In genomic region chr4:86593726-86594558, GRCh38 we compare ENCODE assay signal across 9 cellular contexts. TPM values are rescaled to one million over a fixed set of nuclear protein-coding genes. Genes with fewer than 3 reads are reported as not detected.
A peak's percentile ranks its signal among the peaks of the same experiment; 100 is the strongest.
DNase-seq lines count a peak whose midpoint lies in the region; ATAC-seq and TF ChIP-seq lines count a peak whose summit lies in the region.
"Had no signal": no experiment of that assay in that cellular context is flagged by ENCODE, and none has a peak within 500 bp of the region (broad histone marks: within the 10 kb centered on the region; RNA-seq: fewer than 3 reads in every experiment).

A gene with protein sequence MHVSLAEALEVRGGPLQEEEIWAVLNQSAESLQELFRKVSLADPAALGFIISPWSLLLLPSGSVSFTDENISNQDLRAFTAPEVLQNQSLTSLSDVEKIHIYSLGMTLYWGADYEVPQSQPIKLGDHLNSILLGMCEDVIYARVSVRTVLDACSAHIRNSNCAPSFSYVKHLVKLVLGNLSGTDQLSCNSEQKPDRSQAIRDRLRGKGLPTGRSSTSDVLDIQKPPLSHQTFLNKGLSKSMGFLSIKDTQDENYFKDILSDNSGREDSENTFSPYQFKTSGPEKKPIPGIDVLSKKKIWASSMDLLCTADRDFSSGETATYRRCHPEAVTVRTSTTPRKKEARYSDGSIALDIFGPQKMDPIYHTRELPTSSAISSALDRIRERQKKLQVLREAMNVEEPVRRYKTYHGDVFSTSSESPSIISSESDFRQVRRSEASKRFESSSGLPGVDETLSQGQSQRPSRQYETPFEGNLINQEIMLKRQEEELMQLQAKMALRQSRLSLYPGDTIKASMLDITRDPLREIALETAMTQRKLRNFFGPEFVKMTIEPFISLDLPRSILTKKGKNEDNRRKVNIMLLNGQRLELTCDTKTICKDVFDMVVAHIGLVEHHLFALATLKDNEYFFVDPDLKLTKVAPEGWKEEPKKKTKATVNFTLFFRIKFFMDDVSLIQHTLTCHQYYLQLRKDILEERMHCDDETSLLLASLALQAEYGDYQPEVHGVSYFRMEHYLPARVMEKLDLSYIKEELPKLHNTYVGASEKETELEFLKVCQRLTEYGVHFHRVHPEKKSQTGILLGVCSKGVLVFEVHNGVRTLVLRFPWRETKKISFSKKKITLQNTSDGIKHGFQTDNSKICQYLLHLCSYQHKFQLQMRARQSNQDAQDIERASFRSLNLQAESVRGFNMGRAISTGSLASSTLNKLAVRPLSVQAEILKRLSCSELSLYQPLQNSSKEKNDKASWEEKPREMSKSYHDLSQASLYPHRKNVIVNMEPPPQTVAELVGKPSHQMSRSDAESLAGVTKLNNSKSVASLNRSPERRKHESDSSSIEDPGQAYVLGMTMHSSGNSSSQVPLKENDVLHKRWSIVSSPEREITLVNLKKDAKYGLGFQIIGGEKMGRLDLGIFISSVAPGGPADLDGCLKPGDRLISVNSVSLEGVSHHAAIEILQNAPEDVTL (N-terminal part only) (plus strand): TSS chr4:86594315. CDS start chr4:86635257, 40,942 bp downstream.

- H3K4me3 ChIP-seq in duodenal mucosa (ENCODE audit: low read depth in 1 of 2, low read length in 2 of 2) (peak within 1 kb of the TSS; percentile 67 to 79), liver (ENCODE audit: low read depth in 1 of 3, low read length in 3 of 3) (peak within 1 kb of the TSS; percentile 24 to 59 (median 53))

- peak within 1 kb of the TSS; percentile 8 to 16 for H3K9ac ChIP-seq in duodenal mucosa (ENCODE audit: low read depth in 1 of 2, low read length in 2 of 2)
- peak within 1 kb of the TSS in 1 of 2 donors; percentile 29 for H3K9ac ChIP-seq in liver (ENCODE audit: low read depth in 1 of 2, low read length in 2 of 2)

- peak; percentile 97 for ATAC-seq in HG03159 (IDR thresholded peaks at IDR 0.05; ENCODE audit: unreplicated experiment)

- H3K9me3 ChIP-seq in duodenal mucosa (ENCODE audit: control insufficient read depth in 1 of 2, low read length in 2 of 2) (no peaks in the 10 kb centered on the region), liver (ENCODE audit: control insufficient read depth in 4 of 4, low read length in 3 of 4) (peaks cover 0 to 1% (median 0%) of the 10 kb centered on the region in 4 donors)

- in situ Hi-C loops in GM18951 (cut with MboI; ENCODE audit: low sequenced_read_pairs, unreplicated experiment), result no loop called here

- peaks cover 8 to 28% of the 10 kb centered on the region in 2 donors for H3K27me3 ChIP-seq in duodenal mucosa (ENCODE audit: control insufficient read depth in 1 of 2, insufficient read depth in 2 of 2, low read length in 2 of 2)
- peaks cover 0 to 5% (median 1%) of the 10 kb centered on the region in 4 donors for H3K27me3 ChIP-seq in liver (ENCODE audit: control insufficient read depth in 4 of 4, insufficient read depth in 4 of 4, low read length in 3 of 4)

- H3K27ac ChIP-seq in duodenal mucosa (ENCODE audit: low read depth, low read length), result peak within 1 kb of the TSS; percentile 58
- peak within 1 kb of the TSS; percentile 27 to 62 for H3K27ac ChIP-seq in liver (ENCODE audit: low read depth in 1 of 2, low read length in 2 of 2)
- H3K27ac ChIP-seq: HL-60 had no signal

- no peak for TF ChIP-seq CTCF in liver (IDR thresholded peaks at IDR 0.05; ENCODE audit: low read depth, low read length, missing input control)

- peak in 1 of 2 donors; percentile 22 for TF ChIP-seq RAD21 in liver (IDR thresholded peaks at IDR 0.05)

- H3K4me1 ChIP-seq in duodenal mucosa (ENCODE audit: control insufficient read depth in 1 of 2, insufficient read depth in 2 of 2, low read length in 2 of 2) (peaks cover 0 to 5% of the 10 kb centered on the region in 2 donors), liver (ENCODE audit: control insufficient read depth in 4 of 4, insufficient read depth in 4 of 4, low read length in 3 of 4) (peaks cover 6 to 15% (median 12%) of the 10 kb centered on the region in 4 donors)

- DNase-seq in AG08395 (ENCODE audit: low spot score) (peak; percentile 98), NCI-H460 (ENCODE audit: extremely low read depth, low read depth) (peak; percentile 96)
- peak; percentile 29 to 38 for DNase-seq in activated CD4-positive, alpha-beta T cell treated with anti-CD3 and anti-CD28 coated beads, Interleukin-2, amount 50 U/mL, for 24 hours (ENCODE audit: low read depth in 1 of 2, low spot score in 1 of 2)
- peak; percentile 31 for DNase-seq in stimulated activated CD4-positive, alpha-beta T cell treated with anti-CD3 and anti-CD28 coated beads, Interleukin-2, amount 100 ng/mL, for 4 hours (ENCODE audit: low read depth)

- WGBS in liver, result 5% methylated on average over 59 of the region's 59 CpGs

- peak; percentile 55 for TF ChIP-seq POLR2A in GM18951 (IDR thresholded peaks at IDR 0.05; ENCODE audit: extremely low read depth, insufficient read depth, insufficient read length)

- H3K36me3 ChIP-seq in duodenal mucosa (ENCODE audit: control insufficient read depth in 1 of 2, insufficient read depth in 2 of 2, low read length in 2 of 2), result no peaks in the 10 kb centered on the region
- no peaks in the 10 kb centered on the region for H3K36me3 ChIP-seq in liver (ENCODE audit: control insufficient read depth in 4 of 4, insufficient read depth in 3 of 4, low read depth in 1 of 4, low read length in 3 of 4)

TF ChIP-seq in liver, 16 proteins besides CTCF, POLR2A, EP300 and RAD21:
- TF ChIP-seq TAF1 (conservative IDR thresholded peaks at IDR 0.05), result no peak
- peak; percentile 56 for TF ChIP-seq SP1 (IDR thresholded peaks at IDR 0.05)
- TF ChIP-seq RXRA (IDR thresholded peaks at IDR 0.05), result peak; percentile 68 to 74
- TF ChIP-seq NR2F2 (IDR thresholded peaks at IDR 0.05), result peak; percentile 63
- no peak for TF ChIP-seq GABPA (IDR thresholded peaks at IDR 0.05 in 1 of 2, conservative IDR thresholded peaks at IDR 0.05 in 1 of 2)

RNA-seq across cellular contexts. Expression of the gene that starts here (rescaled TPM):
- 11.3 and 12.6 TPM in 2 replicates for total RNA-seq in NCI-H460 (2014; rRNA removed; shearing (Covaris generic))
- 6.2 and 7.0 TPM in 2 replicates for polyA plus RNA-seq in NCI-H460 (2014; cell fraction: nucleus; rRNA removed)
- 1 to 10 TPM; 1.9 to 3.2 TPM for total RNA-seq in liver
- under 1 TPM; 0.36 to 0.48 TPM for polyA plus RNA-seq in liver

Comparison
In these comparisons a context has a peak if more than half of its experiments do, and no peak if none do; other contexts are left out.
1. Peak in every context shown above with its lines: DNase-seq, ATAC-seq, H3K4me3 ChIP-seq and H3K27ac ChIP-seq.
2. DNase-seq: peak in every context shown above with its lines; median percentile 98 in AG08395; 96 in NCI-H460; 34 in activated CD4-positive, alpha-beta T cell treated with anti-CD3 and anti-CD28 coated beads, Interleukin-2, amount 50 U/mL, for 24 hours; 31 in stimulated activated CD4-positive, alpha-beta T cell treated with anti-CD3 and anti-CD28 coated beads, Interleukin-2, amount 100 ng/mL, for 4 hours.